In the genomic region with DNA sequence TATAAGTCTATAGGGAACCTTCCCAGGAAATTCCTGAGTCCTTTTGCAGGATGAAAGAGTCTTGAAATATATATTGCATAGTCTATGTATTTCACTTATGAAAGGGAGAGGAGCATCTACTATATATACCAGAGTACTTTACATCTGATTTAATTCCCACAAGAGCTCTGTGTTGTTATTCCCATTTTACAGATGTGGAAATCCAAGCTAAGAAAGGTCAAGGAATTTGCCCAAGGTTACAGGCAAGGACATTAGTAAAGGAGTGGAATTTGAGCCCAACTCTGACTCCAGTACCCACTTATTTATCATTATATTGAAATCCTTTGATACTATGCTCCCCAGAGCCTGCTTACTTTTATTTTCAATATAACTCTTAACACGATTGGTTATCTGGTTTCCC, we compare ENCODE assay signal across 9 cellular contexts. TPM values are rescaled to one million over a fixed set of nuclear protein-coding genes. Genes with fewer than 3 reads are reported as not detected.
A peak's percentile ranks its signal among the peaks of the same experiment; 100 is the strongest.
DNase-seq lines count a peak whose midpoint lies in the region; ATAC-seq and TF ChIP-seq lines count a peak whose summit lies in the region.
"Had no signal": no experiment of that assay in that cellular context is flagged by ENCODE, and none has a peak within 500 bp of the region (broad histone marks: within the 10 kb centered on the region; RNA-seq: fewer than 3 reads in every experiment).

No MANE protein-coding gene starts in this region.

- H3K9me3 Mint-ChIP-seq in activated CD8-positive, alpha-beta memory T cell treated with anti-CD3 and anti-CD28 coated beads, Interleukin-2, amount 10 ng/mL, durations not matched to agents 7 days and 5 days (ENCODE audit: low read depth), result no peaks in the 10 kb centered on the region

- 5% methylated on average over 1 of the region's 1 CpG for WGBS in right lobe of liver (ENCODE audit: insufficient coverage, low coverage, low lambda C conversion rate, missing lambda C conversion rate)
- 50% methylated on average over 1 of the region's 1 CpG for whole genome bisulfite sequencing in suprapubic skin

- TF ChIP-seq POLR2A in right lobe of liver (IDR thresholded peaks at IDR 0.05) (no peak), suprapubic skin (IDR thresholded peaks at IDR 0.05) (no peak)

- TF ChIP-seq CTCF in ascending aorta (IDR thresholded peaks at IDR 0.05) (no peak), right lobe of liver (IDR thresholded peaks at IDR 0.05) (no peak), suprapubic skin (IDR thresholded peaks at IDR 0.05) (no peak), BE2C (IDR thresholded peaks at IDR 0.05; ENCODE audit: low read depth, low read length) (no peak)

- ATAC-seq in activated CD8-positive, alpha-beta memory T cell treated with anti-CD3 and anti-CD28 coated beads, Interleukin-2, amount 10 ng/mL, durations not matched to agents 7 days and 5 days, result no peak
- ATAC-seq in right lobe of liver (no peak), GM21619 (IDR thresholded peaks at IDR 0.05; ENCODE audit: unreplicated experiment) (no peak)

- intact Hi-C loops in ascending aorta (cut with DNase I) (loop anchor here (10.0 kb wide), 4 partner anchors 213 to 1723 kb away; partner anchors contain the start of genes CDK19, SEC63 and SNX3), right lobe of liver (cut with DNase I) (no loop called here)

- no peaks in the 10 kb centered on the region for H3K27me3 ChIP-seq in ascending aorta
- no peaks in the 10 kb centered on the region for H3K27me3 ChIP-seq in right lobe of liver
- H3K27me3 ChIP-seq in suprapubic skin, result no peaks in the 10 kb centered on the region
- H3K27me3 ChIP-seq in BE2C, result no peaks in the 10 kb centered on the region

- peak overlapping the region; percentile 14 for H3K27ac Mint-ChIP-seq in activated CD8-positive, alpha-beta memory T cell treated with anti-CD3 and anti-CD28 coated beads, Interleukin-2, amount 10 ng/mL, durations not matched to agents 7 days and 5 days

- H3K27ac ChIP-seq in ascending aorta, result no peak overlapping the region
- H3K27ac ChIP-seq in right lobe of liver, result no peak overlapping the region
- no peak overlapping the region for H3K27ac ChIP-seq in suprapubic skin

- peaks cover 48% of the 10 kb centered on the region for H3K4me1 Mint-ChIP-seq in activated CD8-positive, alpha-beta memory T cell treated with anti-CD3 and anti-CD28 coated beads, Interleukin-2, amount 10 ng/mL, durations not matched to agents 7 days and 5 days

- H3K4me1 ChIP-seq in ascending aorta (peaks cover 2 to 16% of the 10 kb centered on the region in 2 donors), right lobe of liver (peaks cover 0 to 37% (median 0%) of the 10 kb centered on the region in 4 donors), suprapubic skin (peaks cover 69% of the 10 kb centered on the region), BE2C (peaks cover 9% of the 10 kb centered on the region; the same call in 1 of the 2 replicates)

- H3K36me3 Mint-ChIP-seq in activated CD8-positive, alpha-beta memory T cell treated with anti-CD3 and anti-CD28 coated beads, Interleukin-2, amount 10 ng/mL, durations not matched to agents 7 days and 5 days, result peaks cover 10% of the 10 kb centered on the region

- H3K27me3 Mint-ChIP-seq in activated CD8-positive, alpha-beta memory T cell treated with anti-CD3 and anti-CD28 coated beads, Interleukin-2, amount 10 ng/mL, durations not matched to agents 7 days and 5 days, result no peaks in the 10 kb centered on the region

- H3K4me3 Mint-ChIP-seq in activated CD8-positive, alpha-beta memory T cell treated with anti-CD3 and anti-CD28 coated beads, Interleukin-2, amount 10 ng/mL, durations not matched to agents 7 days and 5 days, result peak overlapping the region; percentile 94

- no peak for TF ChIP-seq EP300 in suprapubic skin (IDR thresholded peaks at IDR 0.05)

- peak overlapping the region; percentile 64 to 69 for H3K4me3 ChIP-seq in ascending aorta
- H3K4me3 ChIP-seq in right lobe of liver, result peak overlapping the region; percentile 57 to 91 (median 77)
- H3K4me3 ChIP-seq in suprapubic skin, result peak overlapping the region; percentile 69
- H3K4me3 ChIP-seq in BE2C (ENCODE audit: low read depth, low read length), result no peak overlapping the region

- no peak for DNase-seq in activated CD8-positive, alpha-beta memory T cell treated with anti-CD3 and anti-CD28 coated beads, Interleukin-2, amount 10 ng/mL, durations not matched to agents 7 days and 5 days
- DNase-seq in activated CD8-positive, alpha-beta memory T cell treated with anti-CD3 and anti-CD28 coated beads, Interleukin-2, amount 50 U/mL, for 4 hours, result no peak
- DNase-seq in ascending aorta (ENCODE audit: low spot score in 2 of 2), result no peak
- DNase-seq in right lobe of liver, result no peak
- no peak for DNase-seq in suprapubic skin (ENCODE audit: low spot score in 2 of 2)
- no peak for DNase-seq in BE2C
- DNase-seq in NCI-H2107 treated with DMSO at 0.1 percent for 48 hours (lab: John Stamatoyannopoulos, UW; ENCODE audit: unreplicated experiment), result no peak
- DNase-seq: NCI-H1436 treated with DMSO at 0.1 percent for 48 hours had no signal

- CTCF ChIA-PET in activated CD8-positive, alpha-beta memory T cell treated with anti-CD3 and anti-CD28 coated beads, Interleukin-2, amount 10 ng/mL, durations not matched to agents 7 days and 5 days (lab: Charles Lee), result interaction anchor here (0.7 to 1.5 kb wide), 2 partner anchors 19 to 291 kb away, joined by 3 read pairs; no protein-coding TSS in a partner anchor

- H3K36me3 ChIP-seq in ascending aorta (no peaks in the 10 kb centered on the region), right lobe of liver (no peaks in the 10 kb centered on the region), suprapubic skin (no peaks in the 10 kb centered on the region), BE2C (no peaks in the 10 kb centered on the region)

- H3K9me3 ChIP-seq in ascending aorta (no peaks in the 10 kb centered on the region), right lobe of liver (no peaks in the 10 kb centered on the region), suprapubic skin (no peaks in the 10 kb centered on the region), BE2C (no peaks in the 10 kb centered on the region)

RNA-seq across cellular contexts. Expression of gene SESN1, which starts 2.6 kb away (rescaled TPM):
- 10 to 100 TPM; 18.3 to 20.9 TPM for total RNA-seq in activated CD8-positive, alpha-beta memory T cell treated with anti-CD3 and anti-CD28 coated beads, Interleukin-2, amount 10 ng/mL, durations not matched to agents 7 days and 5 days
- total RNA-seq in ascending aorta (49.0 TPM), right lobe of liver (10 to 100 TPM in 5 of 6 experiments, 1 to 10 TPM in 1; 8.7 to 17.1 (median 11.9) TPM), suprapubic skin (100 to 1,000 TPM in 1 of 4 donors, 10 to 100 TPM in 3; 70.7 to 207 (median 86.7) TPM)
- polyA plus RNA-seq in BE2C (2012; ENCODE audit: insufficient read depth, insufficient read length, low read depth), result 2.9 TPM

RNA-seq across cellular contexts. Expression of gene CEP57L1, which starts 3.2 kb away (rescaled TPM):
- total RNA-seq in activated CD8-positive, alpha-beta memory T cell treated with anti-CD3 and anti-CD28 coated beads, Interleukin-2, amount 10 ng/mL, durations not matched to agents 7 days and 5 days, result 10 to 100 TPM; 23.9 to 25.5 TPM
- total RNA-seq in ascending aorta, result 1.1 TPM
- total RNA-seq in right lobe of liver, result 1 to 10 TPM; 6.3 to 9.5 (median 7.6) TPM
- 10 to 100 TPM; 10.3 to 18.8 (median 13.8) TPM for total RNA-seq in suprapubic skin
- polyA plus RNA-seq in BE2C (2012; ENCODE audit: insufficient read depth, insufficient read length, low read depth), result 6.7 TPM
